ENCODE assay signal across 2 cellular contexts in the genomic region with DNA sequence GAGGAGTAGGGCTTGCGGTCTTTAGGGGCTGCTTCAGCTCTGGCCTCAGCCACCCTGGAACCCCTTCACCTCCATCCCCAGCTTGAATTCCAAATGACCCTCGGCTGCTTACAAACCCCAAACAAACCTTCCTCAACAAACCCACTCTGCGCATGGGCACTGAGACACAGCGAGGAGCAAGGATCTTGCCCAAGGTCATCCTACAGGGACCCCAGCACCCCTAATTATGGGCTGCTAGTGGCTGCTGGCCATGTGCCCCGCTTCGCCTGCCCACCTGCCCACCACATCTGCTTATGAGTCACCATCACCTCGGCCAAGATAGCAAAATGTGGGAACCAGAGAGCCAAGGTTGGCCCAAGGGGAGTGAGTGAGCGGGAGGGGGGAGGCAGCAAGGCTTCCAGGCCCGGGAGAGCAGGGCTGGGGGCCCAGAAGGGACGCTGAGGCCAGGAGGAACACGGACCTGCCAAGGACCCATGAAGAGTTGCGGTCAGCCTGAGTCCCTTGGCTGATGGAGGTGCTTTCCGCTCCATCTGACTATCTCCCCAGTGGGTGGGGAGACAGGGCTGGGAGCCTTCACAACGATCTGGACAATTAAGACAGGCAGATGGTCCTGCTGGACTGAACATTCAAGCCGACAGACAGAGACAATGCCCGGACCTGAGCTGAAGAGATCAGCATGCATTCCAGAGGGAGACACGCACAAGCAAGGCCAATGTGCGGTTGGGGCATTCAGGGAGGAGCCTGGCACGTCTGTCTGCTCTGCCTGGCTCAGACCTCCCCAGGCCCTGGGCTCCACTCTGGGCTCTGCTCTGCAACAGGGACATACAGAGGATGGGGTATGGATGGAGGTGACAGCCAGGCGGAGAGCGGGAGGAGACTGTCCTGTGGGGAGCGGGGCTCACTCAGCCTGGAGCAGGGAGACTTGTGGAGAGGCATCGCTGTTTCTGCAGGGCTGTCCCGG.
TF ChIP-seq lines count a peak whose summit lies in the region.

No MANE protein-coding gene starts in this region.

TF ChIP-seq in IMR-90, 13 proteins besides CTCF, POLR2A, EP300 and RAD21:
- TF ChIP-seq FOS (IDR thresholded peaks at IDR 0.05; ENCODE audit: low read depth, low read length) (no peak), CHD1 (IDR thresholded peaks at IDR 0.05; ENCODE audit: low read depth, low read length) (no peak), CEBPB (IDR thresholded peaks at IDR 0.05; ENCODE audit: low read depth, low read length) (no peak), RFX5 (IDR thresholded peaks at IDR 0.05; ENCODE audit: low read depth, low read length) (no peak), BHLHE40 (IDR thresholded peaks at IDR 0.05; ENCODE audit: low read depth, low read length) (no peak)
- TF ChIP-seq, protein P1, sequence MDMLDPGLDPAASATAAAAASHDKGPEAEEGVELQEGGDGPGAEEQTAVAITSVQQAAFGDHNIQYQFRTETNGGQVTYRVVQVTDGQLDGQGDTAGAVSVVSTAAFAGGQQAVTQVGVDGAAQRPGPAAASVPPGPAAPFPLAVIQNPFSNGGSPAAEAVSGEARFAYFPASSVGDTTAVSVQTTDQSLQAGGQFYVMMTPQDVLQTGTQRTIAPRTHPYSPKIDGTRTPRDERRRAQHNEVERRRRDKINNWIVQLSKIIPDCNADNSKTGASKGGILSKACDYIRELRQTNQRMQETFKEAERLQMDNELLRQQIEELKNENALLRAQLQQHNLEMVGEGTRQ (IDR thresholded peaks at IDR 0.05; ENCODE audit: low read depth, low read length) = no peak
TF ChIP-seq in IMR-90: peak in this region for 0.

TF ChIP-seq in HepG2, 621 proteins besides CTCF, POLR2A, EP300 and RAD21:
- no peak for TF ChIP-seq ZNF766 (CRISPR knock-in tag; IDR thresholded peaks at IDR 0.05; ENCODE audit: borderline replicate concordance)
- TF ChIP-seq ZNF616 (CRISPR knock-in tag; IDR thresholded peaks at IDR 0.05; ENCODE audit: low read depth) = no peak
- TF ChIP-seq, protein P2, sequence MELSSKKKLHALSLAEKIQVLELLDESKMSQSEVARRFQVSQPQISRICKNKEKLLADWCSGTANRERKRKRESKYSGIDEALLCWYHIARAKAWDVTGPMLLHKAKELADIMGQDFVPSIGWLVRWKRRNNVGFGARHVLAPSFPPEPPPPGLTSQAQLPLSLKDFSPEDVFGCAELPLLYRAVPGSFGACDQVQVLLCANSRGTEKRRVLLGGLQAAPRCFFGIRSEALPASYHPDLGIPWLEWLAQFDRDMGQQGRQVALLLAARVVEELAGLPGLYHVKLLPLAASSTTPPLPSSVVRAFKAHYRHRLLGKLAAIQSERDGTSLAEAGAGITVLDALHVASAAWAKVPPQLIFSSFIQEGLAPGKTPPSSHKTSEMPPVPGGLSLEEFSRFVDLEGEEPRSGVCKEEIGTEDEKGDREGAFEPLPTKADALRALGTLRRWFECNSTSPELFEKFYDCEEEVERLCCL (CRISPR knock-in tag; IDR thresholded peaks at IDR 0.05; ENCODE audit: borderline replicate concordance) = no peak
- TF ChIP-seq, protein P3, sequence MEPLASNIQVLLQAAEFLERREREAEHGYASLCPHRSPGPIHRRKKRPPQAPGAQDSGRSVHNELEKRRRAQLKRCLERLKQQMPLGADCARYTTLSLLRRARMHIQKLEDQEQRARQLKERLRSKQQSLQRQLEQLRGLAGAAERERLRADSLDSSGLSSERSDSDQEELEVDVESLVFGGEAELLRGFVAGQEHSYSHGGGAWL (CRISPR knock-in tag; IDR thresholded peaks at IDR 0.05) = no peak
- no peak for TF ChIP-seq TEAD3 (CRISPR knock-in tag; optimal IDR thresholded peaks at IDR 0.05; ENCODE audit: borderline replicate concordance)
- TF ChIP-seq AHR (CRISPR knock-in tag; IDR thresholded peaks at IDR 0.05) = no peak
- TF ChIP-seq KDM3A (CRISPR knock-in tag; IDR thresholded peaks at IDR 0.05; ENCODE audit: low read depth) = no peak
- TF ChIP-seq ZNF501 (CRISPR knock-in tag; IDR thresholded peaks at IDR 0.05) = no peak
- TF ChIP-seq PHF20 (CRISPR knock-in tag; IDR thresholded peaks at IDR 0.05) = no peak
- TF ChIP-seq, protein P4, sequence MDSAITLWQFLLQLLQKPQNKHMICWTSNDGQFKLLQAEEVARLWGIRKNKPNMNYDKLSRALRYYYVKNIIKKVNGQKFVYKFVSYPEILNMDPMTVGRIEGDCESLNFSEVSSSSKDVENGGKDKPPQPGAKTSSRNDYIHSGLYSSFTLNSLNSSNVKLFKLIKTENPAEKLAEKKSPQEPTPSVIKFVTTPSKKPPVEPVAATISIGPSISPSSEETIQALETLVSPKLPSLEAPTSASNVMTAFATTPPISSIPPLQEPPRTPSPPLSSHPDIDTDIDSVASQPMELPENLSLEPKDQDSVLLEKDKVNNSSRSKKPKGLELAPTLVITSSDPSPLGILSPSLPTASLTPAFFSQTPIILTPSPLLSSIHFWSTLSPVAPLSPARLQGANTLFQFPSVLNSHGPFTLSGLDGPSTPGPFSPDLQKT (CRISPR knock-in tag; IDR thresholded peaks at IDR 0.05; ENCODE audit: borderline replicate concordance) = no peak
- no peak for TF ChIP-seq ZNF572 (CRISPR knock-in tag; IDR thresholded peaks at IDR 0.05)
- no peak for TF ChIP-seq NR3C1 (CRISPR knock-in tag; IDR thresholded peaks at IDR 0.05)
- TF ChIP-seq TSC22D2 (CRISPR knock-in tag; IDR thresholded peaks at IDR 0.05; ENCODE audit: borderline replicate concordance) = no peak
